In genomic region chrX:136190038-136190437, GRCh38 we compare ENCODE assay signal across 20 cellular contexts. TPM values are rescaled to one million over a fixed set of nuclear protein-coding genes. Genes with fewer than 3 reads are reported as not detected.
DNase-seq lines count a peak whose midpoint lies in the region; ATAC-seq and TF ChIP-seq lines count a peak whose summit lies in the region.
"Had no signal": no experiment of that assay in that cellular context is flagged by ENCODE, and none has a peak within 500 bp of the region (broad histone marks: within the 10 kb centered on the region; RNA-seq: fewer than 3 reads in every experiment).

No MANE protein-coding gene starts in this region.

- TF ChIP-seq CTCF in heart left ventricle (IDR thresholded peaks at IDR 0.05), result no peak
- TF ChIP-seq CTCF in gastrocnemius medialis (IDR thresholded peaks at IDR 0.05 in 4 of 5, conservative IDR thresholded peaks at IDR 0.05 in 1 of 5), result no peak
- no peak for TF ChIP-seq CTCF in vagina (IDR thresholded peaks at IDR 0.05)
- no peak for TF ChIP-seq CTCF in A673 (conservative IDR thresholded peaks at IDR 0.05; ENCODE audit: low read depth, low read length)

- DNase-seq in heart left ventricle (no peak), Right ventricle myocardium inferior (ENCODE audit: missing footprints) (no peak), right cardiac atrium (no peak), gastrocnemius medialis (no peak), vagina (ENCODE audit: extremely low spot score in 2 of 2) (no peak), ureter (ENCODE audit: low spot score) (no peak), NCI-H226 (no peak), A673 (ENCODE audit: low spot score) (no peak)
- DNase-seq: CD8-positive, alpha-beta memory T cell; DND-41; HFFc6; MV-4-11; NCI-H1417; NCI-H1930; NCI-H510A; NCI-H82; PC-3 had no signal

- whole genome bisulfite sequencing in heart left ventricle, 4 donors, result 59 to 65% (median 62%) methylated on average over 5 of the region's 5 CpGs
- 68% methylated on average over 5 of the region's 5 CpGs for WGBS in right cardiac atrium

- H3K36me3 ChIP-seq in heart left ventricle (no peaks in the 10 kb centered on the region), gastrocnemius medialis (no peaks in the 10 kb centered on the region), vagina (no peaks in the 10 kb centered on the region), A673 (ENCODE audit: insufficient read depth, low read length, poor library complexity, severe bottlenecking) (no peaks in the 10 kb centered on the region)
- H3K36me3 ChIP-seq: BLaER1 had no signal

- POLR2A ChIA-PET in A673 (lab: Charles Lee; ENCODE audit: low non-redundant PET), result no interaction called here

- TF ChIP-seq POLR2A in heart left ventricle (IDR thresholded peaks at IDR 0.05), result no peak
- no peak for TF ChIP-seq POLR2A in gastrocnemius medialis (IDR thresholded peaks at IDR 0.05)
- TF ChIP-seq POLR2A in vagina (IDR thresholded peaks at IDR 0.05), result no peak

- BruUV-seq in A673 (replicated peaks; lab: Mats Ljungman, UMichigan), result no TSS peak

- peaks cover 0 to 90% (median 60%) of the 10 kb centered on the region in 12 donors for H3K4me1 ChIP-seq in heart left ventricle
- H3K4me1 ChIP-seq in right cardiac atrium (ENCODE audit: control insufficient read depth, insufficient read depth, low read length), result peaks cover 15% of the 10 kb centered on the region
- H3K4me1 ChIP-seq in gastrocnemius medialis, result peaks cover 60 to 74% of the 10 kb centered on the region in 2 donors
- peaks cover 27% of the 10 kb centered on the region for H3K4me1 ChIP-seq in vagina
- H3K4me1 ChIP-seq in A673 (ENCODE audit: insufficient read depth, low read length, poor library complexity, severe bottlenecking), result peaks cover 10% of the 10 kb centered on the region

- intact Hi-C loops in heart left ventricle (cut with DNase I), result loop anchor here in 1 of 10 donors (10.0 kb wide), 1 partner anchor 665 kb away; the partner anchor contains the start of gene INTS6L
- intact Hi-C loops in Right ventricle myocardium inferior (cut with DNase I), result no loop called here
- intact Hi-C loops in right cardiac atrium (cut with DNase I), result no loop called here
- intact Hi-C loops in gastrocnemius medialis (cut with DNase I; ENCODE audit: low total_unique reads), result no loop called here
- intact Hi-C loops in vagina (cut with DNase I), result no loop called here
- intact Hi-C loops in A673 (cut with micrococcal nuclease; ENCODE audit: unreplicated experiment), result no loop called here

- CTCF ChIA-PET in A673 (lab: Charles Lee), result no interaction called here

- H3K27ac ChIP-seq in heart left ventricle (peak overlapping the region; percentile 21 to 93 (median 82)), right cardiac atrium (ENCODE audit: low read length) (peak overlapping the region; percentile 89), gastrocnemius medialis (peak overlapping the region; percentile 84 to 92 (median 84)), vagina (peak overlapping the region; percentile 9), A673 (ENCODE audit: low read depth, low read length, poor library complexity, severe bottlenecking) (no peak overlapping the region)
- H3K27ac ChIP-seq: BLaER1 had no signal

- in situ Hi-C loops in gastrocnemius medialis (cut with MboI; ENCODE audit: low sequenced_read_pairs in 4 of 4), result no loop called here

- peak in 3 of 4 donors; percentile 23 to 44 (median 41) for ATAC-seq in heart left ventricle
- no peak for ATAC-seq in Right ventricle myocardium inferior
- no peak for ATAC-seq in right cardiac atrium
- peak; percentile 25 to 53 for ATAC-seq in gastrocnemius medialis
- ATAC-seq: GM23338, K562, PC-3 had no signal

- H3K9me3 ChIP-seq in heart left ventricle, result no peaks in the 10 kb centered on the region
- H3K9me3 ChIP-seq in right cardiac atrium (ENCODE audit: control insufficient read depth, low read length), result no peaks in the 10 kb centered on the region
- H3K9me3 ChIP-seq in gastrocnemius medialis, result no peaks in the 10 kb centered on the region
- H3K9me3 ChIP-seq in vagina, result no peaks in the 10 kb centered on the region
- no peaks in the 10 kb centered on the region for H3K9me3 ChIP-seq in A673 (ENCODE audit: low read depth, low read length, poor library complexity, severe bottlenecking)
- H3K9me3 ChIP-seq: BLaER1 had no signal

- H3K4me3 ChIP-seq in heart left ventricle (no peak overlapping the region), right cardiac atrium (ENCODE audit: low read length) (no peak overlapping the region), gastrocnemius medialis (peak overlapping the region in 2 of 4 donors; percentile 46 to 47), vagina (no peak overlapping the region), A673 (ENCODE audit: low read depth, low read length, poor library complexity, severe bottlenecking) (no peak overlapping the region)
- H3K4me3 ChIP-seq: BLaER1, GM23338, K562 had no signal

- no peaks in the 10 kb centered on the region for H3K27me3 ChIP-seq in heart left ventricle
- H3K27me3 ChIP-seq in right cardiac atrium (ENCODE audit: control insufficient read depth, insufficient read depth), result no peaks in the 10 kb centered on the region
- no peaks in the 10 kb centered on the region for H3K27me3 ChIP-seq in gastrocnemius medialis
- no peaks in the 10 kb centered on the region for H3K27me3 ChIP-seq in vagina
- no peaks in the 10 kb centered on the region for H3K27me3 ChIP-seq in A673 (replicated peaks; ENCODE audit: insufficient read depth, low read depth, low read length, poor library complexity)

RNA-seq across cellular contexts. Expression of gene FHL1, which starts 42.7 kb away (rescaled TPM):
- total RNA-seq in heart left ventricle (1,000 to 10,000 TPM; 1,446 to 4,800 (median 2,127) TPM), Right ventricle myocardium inferior (1,876 TPM), right cardiac atrium (100 to 1,000 TPM; 255 to 871 (median 312) TPM), gastrocnemius medialis (1,000 to 10,000 TPM; 2,023 to 8,069 (median 7,102) TPM), vagina (337 TPM), ureter (248 TPM), A673 (2021) (14.9 and 30.7 TPM in 2 replicates)
- polyA plus RNA-seq in heart left ventricle (1,000 to 10,000 TPM; 1,119 to 4,064 TPM), right cardiac atrium (442 TPM)

Comparison
In these comparisons a context has a peak if more than half of its experiments do, and no peak if none do; other contexts are left out.
1. ATAC-seq: peak in heart left ventricle (3 of 4) and gastrocnemius medialis (2 of 2); none in Right ventricle myocardium inferior (single experiment) and right cardiac atrium (0 of 2).